ENCODE assay signal across 13 cellular contexts in genomic region chr13:51825681-51826254, GRCh38. TPM values are rescaled to one million over a fixed set of nuclear protein-coding genes. Genes with fewer than 3 reads are reported as not detected.
A peak's percentile ranks its signal among the peaks of the same experiment; 100 is the strongest.
DNase-seq lines count a peak whose midpoint lies in the region; ATAC-seq and TF ChIP-seq lines count a peak whose summit lies in the region.
"Had no signal": no experiment of that assay in that cellular context is flagged by ENCODE, and none has a peak within 500 bp of the region (broad histone marks: within the 10 kb centered on the region; RNA-seq: fewer than 3 reads in every experiment).

No MANE protein-coding gene starts in this region.

- no peak for DNase-seq in activated naive CD4-positive, alpha-beta T cell treated with anti-CD3 and anti-CD28 coated beads, Interleukin-2, amount 10 ng/mL, durations not matched to agents 7 days and 5 days
- DNase-seq in activated naive CD4-positive, alpha-beta T cell (lab: John Stamatoyannopoulos, UW), result no peak
- DNase-seq in NOMO-1 treated with DMSO at 0.1 percent for 48 hours (lab: John Stamatoyannopoulos, UW; ENCODE audit: unreplicated experiment), result peak; percentile 17
- no peak for DNase-seq in effector memory CD8-positive, alpha-beta T cell
- no peak for DNase-seq in hepatocyte (ENCODE audit: low spot score)
- DNase-seq in superior temporal gyrus (ENCODE audit: extremely low spot score), result no peak
- no peak for DNase-seq in G401 (ENCODE audit: low spot score)
- DNase-seq: erythroblast, PC-9, T1000 had no signal

- peak overlapping the region; percentile 100 for H3K27ac Mint-ChIP-seq in activated naive CD4-positive, alpha-beta T cell treated with anti-CD3 and anti-CD28 coated beads, Interleukin-2, amount 10 ng/mL, durations not matched to agents 7 days and 5 days
- H3K27ac Mint-ChIP-seq in effector memory CD8-positive, alpha-beta T cell, result peak overlapping the region; percentile 92 to 96
- H3K27ac Mint-ChIP-seq: memory B cell had no signal

- H3K27me3 ChIP-seq in thymus (ENCODE audit: control insufficient read depth, insufficient read depth), result no peaks in the 10 kb centered on the region
- H3K27me3 ChIP-seq in hepatocyte, result no peaks in the 10 kb centered on the region

- H3K4me1 ChIP-seq in thymus (ENCODE audit: control insufficient read depth, insufficient read depth, low read length) (peaks cover 44% of the 10 kb centered on the region), hepatocyte (ENCODE audit: insufficient read depth) (no peaks in the 10 kb centered on the region)

- H3K4me1 Mint-ChIP-seq in activated naive CD4-positive, alpha-beta T cell treated with anti-CD3 and anti-CD28 coated beads, Interleukin-2, amount 10 ng/mL, durations not matched to agents 7 days and 5 days, result peaks cover 93% of the 10 kb centered on the region
- peaks cover 61 to 66% of the 10 kb centered on the region in 2 donors for H3K4me1 Mint-ChIP-seq in effector memory CD8-positive, alpha-beta T cell (ENCODE audit: low read depth in 2 of 2)

- no peaks in the 10 kb centered on the region for H4K20me1 ChIP-seq in hepatocyte (ENCODE audit: insufficient read depth, poor library complexity, severe bottlenecking)

- ATAC-seq in effector memory CD8-positive, alpha-beta T cell (replicated peaks), result no peak

- H3K9me3 ChIP-seq in thymus (ENCODE audit: control insufficient read depth) (no peaks in the 10 kb centered on the region), hepatocyte (ENCODE audit: low read depth) (no peaks in the 10 kb centered on the region)

- no peak overlapping the region for H3K4me2 ChIP-seq in hepatocyte
- H3K4me2 ChIP-seq: PC-9 had no signal

- H2AFZ ChIP-seq in hepatocyte, result no peak overlapping the region
- H2AFZ ChIP-seq: PC-9 had no signal

- H3K4me3 ChIP-seq in thymus (ENCODE audit: low read length), result no peak overlapping the region
- no peak overlapping the region for H3K4me3 ChIP-seq in hepatocyte
- H3K4me3 ChIP-seq: PC-9 had no signal

- no peaks in the 10 kb centered on the region for H3K27me3 Mint-ChIP-seq in activated naive CD4-positive, alpha-beta T cell treated with anti-CD3 and anti-CD28 coated beads, Interleukin-2, amount 10 ng/mL, durations not matched to agents 7 days and 5 days
- H3K27me3 Mint-ChIP-seq in effector memory CD8-positive, alpha-beta T cell, result no peaks in the 10 kb centered on the region
- H3K27me3 Mint-ChIP-seq: memory B cell had no signal

- H3K9me2 ChIP-seq in hepatocyte (replicated peaks; ENCODE audit: insufficient read depth), result no peaks in the 10 kb centered on the region

- H3K27ac ChIP-seq in thymus (ENCODE audit: low read depth) (peak overlapping the region; percentile 92), hepatocyte (no peak overlapping the region)
- H3K27ac ChIP-seq: PC-9 had no signal

- peaks cover 10% of the 10 kb centered on the region for H3K36me3 Mint-ChIP-seq in activated naive CD4-positive, alpha-beta T cell treated with anti-CD3 and anti-CD28 coated beads, Interleukin-2, amount 10 ng/mL, durations not matched to agents 7 days and 5 days
- H3K36me3 Mint-ChIP-seq in effector memory CD8-positive, alpha-beta T cell (ENCODE audit: insufficient read depth), result peaks cover 4% of the 10 kb centered on the region
- H3K36me3 Mint-ChIP-seq: memory B cell had no signal

- CTCF ChIA-PET in activated naive CD4-positive, alpha-beta T cell treated with anti-CD3 and anti-CD28 coated beads, Interleukin-2, amount 10 ng/mL, durations not matched to agents 7 days and 5 days (lab: Charles Lee), result interaction anchor here (0.6 to 5.5 kb wide), 6 partner anchors 11 to 700 kb away, joined by 3 to 61 read pairs (median 3); no protein-coding TSS in a partner anchor

- WGBS in thymus, result 83% methylated on average over 10 of the region's 10 CpGs
- 92% methylated on average over 10 of the region's 10 CpGs for WGBS in hepatocyte (ENCODE audit: low lambda C conversion rate, missing lambda C conversion rate)

- no peak for TF ChIP-seq CTCF in hepatocyte (IDR thresholded peaks at IDR 0.05; ENCODE audit: poor library complexity)

- H3K79me2 ChIP-seq in hepatocyte, result no peaks in the 10 kb centered on the region

- peak overlapping the region; percentile 82 for H3K4me3 Mint-ChIP-seq in activated naive CD4-positive, alpha-beta T cell treated with anti-CD3 and anti-CD28 coated beads, Interleukin-2, amount 10 ng/mL, durations not matched to agents 7 days and 5 days
- H3K4me3 Mint-ChIP-seq in effector memory CD8-positive, alpha-beta T cell, result peak overlapping the region; percentile 58 to 61
- H3K4me3 Mint-ChIP-seq: memory B cell had no signal

- H3K36me3 ChIP-seq in thymus (ENCODE audit: control insufficient read depth, insufficient read depth) (no peaks in the 10 kb centered on the region), hepatocyte (replicated peaks; ENCODE audit: insufficient read depth, low read depth) (no peaks in the 10 kb centered on the region)

- in situ Hi-C loops in G401 (cut with HindIII; ENCODE audit: low sequenced_read_pairs), result no loop called here

- no peaks in the 10 kb centered on the region for H3K9me3 Mint-ChIP-seq in activated naive CD4-positive, alpha-beta T cell treated with anti-CD3 and anti-CD28 coated beads, Interleukin-2, amount 10 ng/mL, durations not matched to agents 7 days and 5 days
- H3K9me3 Mint-ChIP-seq in effector memory CD8-positive, alpha-beta T cell, result no peaks in the 10 kb centered on the region
- H3K9me3 Mint-ChIP-seq: memory B cell had no signal

RNA-seq across cellular contexts. Expression of gene TMEM272, which starts 19.2 kb away (rescaled TPM):
- polyA plus RNA-seq in thymus (0.68 TPM), hepatocyte (0.19 and 0.23 TPM in 2 replicates)
- total RNA-seq in hepatocyte, result 0.16 and 0.20 TPM in 2 replicates
- total RNA-seq in G401 (2014; rRNA removed; shearing (Covaris generic)), result 0.10 TPM in 1 of 2 replicates, not detected in the other
- total RNA-seq: H1, PC-9 had no signal

RNA-seq across cellular contexts. Expression of gene DHRS12, which starts 21.8 kb away (rescaled TPM):
- 14.8 TPM for polyA plus RNA-seq in thymus
- total RNA-seq in hepatocyte, result 4.6 and 9.8 TPM in 2 replicates
- 13.5 and 19.3 TPM in 2 replicates for polyA plus RNA-seq in hepatocyte
- total RNA-seq in G401 (2014; rRNA removed; shearing (Covaris generic)), result 11.3 and 12.1 TPM in 2 replicates

RNA-seq across cellular contexts. Expression of gene CCDC70, which starts 36.0 kb away (rescaled TPM):
- 0.07 TPM for polyA plus RNA-seq in thymus
- not detected in 2 replicates for total RNA-seq in hepatocyte
- polyA plus RNA-seq in hepatocyte, result 0.40 TPM in 1 of 2 replicates, not detected in the other
- not detected in 2 replicates for total RNA-seq in G401 (2014; rRNA removed; shearing (Covaris generic))
- total RNA-seq: H1, PC-9 had no signal
- polyA plus RNA-seq: H1 had no signal
